ENCODE assay signal across 17 cellular contexts in the genomic region with DNA sequence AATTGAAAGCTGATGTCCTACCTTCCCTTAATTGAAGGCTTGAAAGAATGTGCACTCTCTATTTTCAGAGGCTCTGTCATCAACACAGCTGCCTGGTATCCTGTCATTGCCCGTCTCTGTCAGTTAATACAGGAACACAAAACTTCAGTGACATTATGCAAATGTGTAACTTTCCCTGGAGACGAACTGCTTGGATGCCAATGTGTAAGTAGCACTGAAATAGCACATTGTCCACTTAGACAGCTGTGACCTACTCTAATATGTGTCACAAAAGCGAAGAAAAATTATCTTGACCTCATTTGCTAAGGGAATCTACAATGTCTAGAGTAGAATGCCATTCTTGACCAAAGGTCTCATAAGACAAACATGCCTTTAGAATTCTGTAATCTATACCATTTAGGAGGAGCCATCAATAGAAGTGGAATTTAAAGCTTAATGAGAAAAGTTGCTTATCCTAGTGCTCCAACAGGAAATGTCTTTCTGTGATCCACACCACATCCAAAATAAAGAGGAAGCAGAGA.
DNase-seq lines count a peak whose midpoint lies in the region; ATAC-seq and TF ChIP-seq lines count a peak whose summit lies in the region.
"Had no signal": no experiment of that assay in that cellular context is flagged by ENCODE, and none has a peak within 500 bp of the region (broad histone marks: within the 10 kb centered on the region; RNA-seq: fewer than 3 reads in every experiment).

No MANE protein-coding gene starts in this region.

- TF ChIP-seq CTCF in Caco-2 (IDR thresholded peaks at IDR 0.05; ENCODE audit: insufficient read depth in 1 of 2, low read depth in 1 of 2, low read length in 1 of 2, severe bottlenecking in 1 of 2, unreplicated experiment in 1 of 2) (no peak), nephron progenitor cell (IDR thresholded peaks at IDR 0.05) (no peak), MCF 10A (IDR thresholded peaks at IDR 0.05; ENCODE audit: unreplicated experiment) (no peak)

- H3K4me1 Mint-ChIP-seq in Caco-2 (ENCODE audit: low read depth, unreplicated experiment) (peaks cover 24% of the 10 kb centered on the region), nephron progenitor cell (peaks cover 18% of the 10 kb centered on the region), MCF 10A (ENCODE audit: insufficient read depth, unreplicated experiment) (no peaks in the 10 kb centered on the region)
- H3K4me1 Mint-ChIP-seq: H9 had no signal

- H3K9me3 Mint-ChIP-seq in Caco-2 (ENCODE audit: unreplicated experiment) (peaks cover 10% of the 10 kb centered on the region), nephron progenitor cell (peaks cover 29% of the 10 kb centered on the region), MCF 10A (ENCODE audit: unreplicated experiment) (peaks cover 7% of the 10 kb centered on the region)
- H3K9me3 Mint-ChIP-seq: H9 had no signal

- no peaks in the 10 kb centered on the region for H3K27me3 ChIP-seq in Caco-2 (replicated peaks; ENCODE audit: control insufficient read depth, insufficient read depth, low read length)

- H3K4me3 ChIP-seq in Caco-2 (ENCODE audit: low read depth, low read length): no peak overlapping the region

- peak overlapping the region; percentile 27 for H3K27ac Mint-ChIP-seq in Caco-2 (ENCODE audit: unreplicated experiment)
- H3K27ac Mint-ChIP-seq in nephron progenitor cell: peak overlapping the region; percentile 3
- no peak overlapping the region for H3K27ac Mint-ChIP-seq in MCF 10A (ENCODE audit: low read depth, unreplicated experiment)
- H3K27ac Mint-ChIP-seq: H9 had no signal

- no peaks in the 10 kb centered on the region for H3K36me3 ChIP-seq in Caco-2 (ENCODE audit: control insufficient read depth, insufficient read depth, low read length)

- H3K9me3 ChIP-seq in Caco-2: no peaks in the 10 kb centered on the region

- ATAC-seq in HG02759 (IDR thresholded peaks at IDR 0.05; ENCODE audit: unreplicated experiment): no peak

- CTCF ChIA-PET in Caco-2 (lab: Charles Lee) (no interaction called here), MCF 10A (lab: Yijun Ruan, JAX) (no interaction called here)

- POLR2A ChIA-PET in Caco-2 (lab: Charles Lee): no interaction called here
- POLR2A ChIA-PET in MCF 10A (lab: Yijun Ruan, JAX): no interaction called here

- H3K4me3 Mint-ChIP-seq in Caco-2 (ENCODE audit: unreplicated experiment): peak overlapping the region; percentile 5
- no peak overlapping the region for H3K4me3 Mint-ChIP-seq in nephron progenitor cell
- H3K4me3 Mint-ChIP-seq in MCF 10A (ENCODE audit: unreplicated experiment): no peak overlapping the region
- H3K4me3 Mint-ChIP-seq: H9 had no signal

- DNase-seq in Caco-2: peak in 1 of 2 experiments; percentile 22
- DNase-seq in HuH-7.5 (ENCODE audit: low spot score): peak; percentile 10
- DNase-seq in cerebellar cortex (ENCODE audit: low spot score): peak; percentile 5
- DNase-seq in nephron progenitor cell: no peak
- DNase-seq in posterior cingulate gyrus: no peak
- DNase-seq in MCF 10A (ENCODE audit: unreplicated experiment): no peak
- DNase-seq: DMS 273 treated with DMSO at 0.1 percent for 48 hours, DND-41, GF-D8, H9, NCI-H1417, NCI-H187, NCI-H2107, NCI-H510A, NCI-H774, SHP77 treated with DMSO at 0.1 percent for 48 hours had no signal

- H3K36me3 Mint-ChIP-seq in Caco-2 (ENCODE audit: insufficient read depth, unreplicated experiment): no peaks in the 10 kb centered on the region
- no peaks in the 10 kb centered on the region for H3K36me3 Mint-ChIP-seq in nephron progenitor cell (ENCODE audit: low read depth)
- no peaks in the 10 kb centered on the region for H3K36me3 Mint-ChIP-seq in MCF 10A (ENCODE audit: insufficient read depth, unreplicated experiment)

- peaks cover 26% of the 10 kb centered on the region for H3K4me1 ChIP-seq in Caco-2

- intact Hi-C loops in Caco-2 (cut with micrococcal nuclease; ENCODE audit: unreplicated experiment) (loop anchor here (5.0 kb wide), 1 partner anchor 136 kb away; the partner anchor contains the start of gene BARD1), posterior cingulate gyrus (cut with DNase I) (no loop called here), MCF 10A (cut with micrococcal nuclease) (no loop called here)

- BruUV-seq in Caco-2 (replicated peaks; lab: Mats Ljungman, UMichigan) (no TSS peak), MCF 10A (replicated peaks; lab: Mats Ljungman, UMichigan) (no TSS peak)

- peaks cover 3% of the 10 kb centered on the region for H3K27me3 Mint-ChIP-seq in Caco-2 (ENCODE audit: insufficient read depth, unreplicated experiment)
- peaks cover 3% of the 10 kb centered on the region for H3K27me3 Mint-ChIP-seq in nephron progenitor cell (ENCODE audit: low read depth, poor library complexity)
- H3K27me3 Mint-ChIP-seq in MCF 10A (ENCODE audit: insufficient read depth, unreplicated experiment): no peaks in the 10 kb centered on the region

Comparison
In these comparisons a context has a peak if more than half of its experiments do, and no peak if none do; other contexts are left out.
1. DNase-seq: peak in HuH-7.5 (single experiment) and cerebellar cortex (single experiment); none in nephron progenitor cell (single experiment), posterior cingulate gyrus (0 of 10) and MCF 10A (single experiment).